ENCODE assay signal across 23 cellular contexts in the genomic region with DNA sequence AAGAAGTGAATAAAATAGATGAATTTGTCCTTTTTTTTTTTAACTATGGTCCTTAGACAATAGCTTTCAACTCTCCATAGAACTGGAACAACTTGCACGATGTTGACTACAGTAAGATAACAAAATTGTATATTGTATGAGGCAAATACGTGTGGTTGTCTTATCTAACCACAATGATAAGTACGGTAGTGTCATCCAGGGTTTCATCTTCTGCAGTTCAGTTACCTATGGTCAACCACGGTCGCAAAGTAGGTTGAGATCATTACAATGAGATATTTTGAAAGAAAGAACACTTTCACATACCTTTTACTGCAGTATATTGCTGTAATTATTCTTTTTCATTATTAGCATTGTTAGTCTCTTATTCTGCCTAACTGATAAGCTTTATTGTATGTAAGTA.
"Had no signal": no experiment of that assay in that cellular context is flagged by ENCODE, and none has a peak within 500 bp of the region (broad histone marks: within the 10 kb centered on the region; RNA-seq: fewer than 3 reads in every experiment).

No MANE protein-coding gene starts in this region.

- H3K27me3 ChIP-seq: dorsolateral prefrontal cortex, ovary, sigmoid colon, stomach, thyroid gland, vagina had no signal

- H3K36me3 Mint-ChIP-seq: stimulated activated naive B cell treated with anti-CD40 and anti-IgM and Interleukin-4, amounts not matched to agents 10 μg/mL and 1 μg/mL and 100 μg/mL, for 72 hours had no signal

- H3K9me3 Mint-ChIP-seq: endodermal cell; stimulated activated naive B cell treated with anti-CD40 and anti-IgM and Interleukin-4, amounts not matched to agents 10 μg/mL and 1 μg/mL and 100 μg/mL, for 72 hours had no signal

- DNase-seq: dorsolateral prefrontal cortex; effector CD4-positive, alpha-beta T cell; endodermal cell; foreskin melanocyte; left ventricle myocardium superior; lower lobe of right lung; naive thymus-derived CD8-positive, alpha-beta T cell; nephron progenitor cell; occipital lobe; ovary; posterior cingulate gyrus; psoas muscle; right cardiac atrium; sigmoid colon; stimulated activated CD4-positive, alpha-beta T cell treated with anti-CD3 and anti-CD28 coated beads, Interleukin-2, amount 100 ng/mL, for 24 hours; stimulated activated CD4-positive, alpha-beta T cell treated with anti-CD3 and anti-CD28 coated beads, Interleukin-4, amount 100 ng/mL, for 24 hours; stimulated activated naive B cell treated with anti-CD40 and anti-IgM and Interleukin-4, amounts not matched to agents 10 μg/mL and 1 μg/mL and 100 μg/mL, for 72 hours; stomach; thyroid gland; trophoblast cell had no signal

- H3K4me3 ChIP-seq: dorsolateral prefrontal cortex, lower lobe of right lung, ovary, psoas muscle, sigmoid colon, stomach, thyroid gland, vagina had no signal

- H3K4me3 Mint-ChIP-seq: endodermal cell; naive thymus-derived CD8-positive, alpha-beta T cell; nephron progenitor cell; stimulated activated naive B cell treated with anti-CD40 and anti-IgM and Interleukin-4, amounts not matched to agents 10 μg/mL and 1 μg/mL and 100 μg/mL, for 72 hours had no signal

- H3K4me1 ChIP-seq: lower lobe of right lung had no signal

- H3K27me3 Mint-ChIP-seq: stimulated activated naive B cell treated with anti-CD40 and anti-IgM and Interleukin-4, amounts not matched to agents 10 μg/mL and 1 μg/mL and 100 μg/mL, for 72 hours had no signal

- H3K9me3 ChIP-seq: lower lobe of right lung, ovary, psoas muscle, sigmoid colon, stomach, thyroid gland, vagina had no signal

- H3K4me1 Mint-ChIP-seq: endodermal cell; naive thymus-derived CD8-positive, alpha-beta T cell; stimulated activated naive B cell treated with anti-CD40 and anti-IgM and Interleukin-4, amounts not matched to agents 10 μg/mL and 1 μg/mL and 100 μg/mL, for 72 hours had no signal

- H3K36me3 ChIP-seq: lower lobe of right lung, ovary, sigmoid colon, stomach, thyroid gland, vagina had no signal

- H3K27ac ChIP-seq: dorsolateral prefrontal cortex, epithelial cell of prostate, lower lobe of right lung, ovary, psoas muscle, sigmoid colon, stomach, thyroid gland, vagina had no signal

- ATAC-seq: esophagus mucosa; left ventricle myocardium superior; lower lobe of right lung; naive thymus-derived CD8-positive, alpha-beta T cell; psoas muscle; right cardiac atrium; stimulated activated naive B cell treated with anti-CD40 and anti-IgM and Interleukin-4, amounts not matched to agents 10 μg/mL and 1 μg/mL and 100 μg/mL, for 72 hours had no signal

- H3K27ac Mint-ChIP-seq: endodermal cell; naive thymus-derived CD8-positive, alpha-beta T cell; nephron progenitor cell; stimulated activated naive B cell treated with anti-CD40 and anti-IgM and Interleukin-4, amounts not matched to agents 10 μg/mL and 1 μg/mL and 100 μg/mL, for 72 hours had no signal
